ENCODE assay signal across 31 cellular contexts in the genomic region with DNA sequence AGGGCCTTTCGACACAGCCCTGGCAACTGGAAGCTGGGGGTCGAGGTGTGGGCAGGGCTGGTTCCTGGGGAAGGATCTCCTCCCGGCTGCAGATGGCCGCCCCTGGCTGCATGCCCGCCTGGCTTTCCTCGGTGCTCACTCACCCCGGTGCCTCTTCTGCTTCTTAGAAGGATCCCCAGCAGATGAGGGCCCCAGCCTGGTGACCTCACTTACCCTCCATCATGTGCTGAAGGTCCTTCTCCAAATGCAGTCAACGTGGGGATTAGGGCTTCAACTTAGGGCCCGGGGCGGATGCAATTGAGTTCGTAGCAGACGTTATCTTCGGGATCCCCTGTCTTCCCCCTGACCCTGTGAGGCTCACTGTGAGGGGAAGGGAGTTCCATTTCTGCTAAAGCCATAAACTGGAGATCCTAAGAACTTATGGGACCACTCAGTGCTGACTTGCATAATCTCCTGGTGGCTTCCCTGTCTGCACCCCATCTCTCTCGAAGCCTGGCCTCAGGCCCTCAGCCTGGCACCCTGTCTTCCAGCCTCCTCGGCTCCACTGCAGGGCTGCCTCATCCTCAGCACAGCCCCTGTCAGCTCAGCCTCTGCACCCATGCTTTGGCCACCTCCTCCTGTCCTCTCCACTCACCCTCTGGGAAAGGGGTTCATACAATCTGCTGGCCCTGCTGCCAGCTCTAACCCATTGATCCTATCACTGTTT.
DNase-seq lines count a peak whose midpoint lies in the region; ATAC-seq and TF ChIP-seq lines count a peak whose summit lies in the region.
"Had no signal": no experiment of that assay in that cellular context is flagged by ENCODE, and none has a peak within 500 bp of the region (broad histone marks: within the 10 kb centered on the region; RNA-seq: fewer than 3 reads in every experiment).

No MANE protein-coding gene starts in this region.

- no peak overlapping the region for H2BK15ac ChIP-seq in neuronal stem cell (ENCODE audit: low read length)

- peaks cover 7% of the 10 kb centered on the region for H3K27me3 Mint-ChIP-seq in brain

- H3K23ac ChIP-seq in neuronal stem cell (ENCODE audit: low read depth, low read length, poor library complexity), result no peak overlapping the region

- no peaks in the 10 kb centered on the region for H3K27me3 ChIP-seq in neuronal stem cell (ENCODE audit: control insufficient read depth in 3 of 3, insufficient read depth in 3 of 3, low read depth in 1 of 3, low read length in 3 of 3)
- H3K27me3 ChIP-seq: gastroesophageal sphincter, pancreas, SJCRH30, transverse colon had no signal

- H3K4me3 ChIP-seq in AG09309 (ENCODE audit: control insufficient read depth, low read depth, low read length) (peak overlapping the region; percentile 65), neuronal stem cell (ENCODE audit: low read length in 2 of 2) (peak overlapping the region in 1 of 2 donors; percentile 37)
- H3K4me3 ChIP-seq: gastroesophageal sphincter, HAP-1, left ventricle myocardium inferior, pancreas, SJCRH30, transverse colon had no signal

- H3K14ac ChIP-seq in neuronal stem cell (ENCODE audit: low read length), result peak overlapping the region; percentile 1

- peaks cover 3 to 14% of the 10 kb centered on the region in 2 donors for H3K4me1 ChIP-seq in neuronal stem cell (ENCODE audit: control insufficient read depth in 2 of 2, insufficient read depth in 1 of 2, low read depth in 1 of 2, low read length in 2 of 2)
- H3K4me1 ChIP-seq: HAP-1, pancreas had no signal

- no peaks in the 10 kb centered on the region for H3K36me3 Mint-ChIP-seq in brain
- H3K36me3 Mint-ChIP-seq: activated naive CD4-positive, alpha-beta T cell treated with anti-CD3 and anti-CD28 coated beads, Interleukin-2, amount 50 U/mL, for 24 hours; CD14-positive monocyte; natural killer cell; T-cell had no signal

- no peak overlapping the region for H3K4me2 ChIP-seq in neuronal stem cell (ENCODE audit: insufficient read depth, low read length, poor library complexity, severe bottlenecking)

- H3K27ac Mint-ChIP-seq in brain, result peak overlapping the region in 3 of 5 experiments; percentile 2 to 25 (median 16)
- H3K27ac Mint-ChIP-seq: activated naive CD4-positive, alpha-beta T cell treated with anti-CD3 and anti-CD28 coated beads, Interleukin-2, amount 50 U/mL, for 24 hours; activated T-helper 2 cell treated with anti-CD3 and anti-CD28 coated beads, Interferon-gamma antibody, Interleukin-2, Interleukin-4, amounts not matched to agents 10 μg/mL and 5 μg/mL and 100 μg/mL, durations not matched to agents 14 hours and 24 hours and 36 hours; CD14-positive monocyte; natural killer cell; T-cell had no signal

- H2BK120ac ChIP-seq in neuronal stem cell (ENCODE audit: low read depth, low read length), result no peak overlapping the region

- WGBS in neuronal stem cell (ENCODE audit: extremely low coverage in 2 of 2, insufficient read length in 2 of 2, insufficient replicate concordance in 1 of 2), 2 donors, result no CpG with 5 or more reads among the region's 15 CpGs

- no peak overlapping the region for H2AFZ ChIP-seq in neuronal stem cell (ENCODE audit: low read length)

- no peaks in the 10 kb centered on the region for H3K36me3 ChIP-seq in neuronal stem cell (replicated peaks in 1 of 2; ENCODE audit: control insufficient read depth in 2 of 2, insufficient read depth in 2 of 2, low read length in 2 of 2)
- H3K36me3 ChIP-seq: gastroesophageal sphincter, HAP-1, left ventricle myocardium inferior, pancreas, SJCRH30, transverse colon had no signal

- H3K18ac ChIP-seq in neuronal stem cell (ENCODE audit: low read length), result peak overlapping the region; percentile 66

- peaks cover 65% of the 10 kb centered on the region for H3K4me1 Mint-ChIP-seq in brain
- H3K4me1 Mint-ChIP-seq: activated naive CD4-positive, alpha-beta T cell treated with anti-CD3 and anti-CD28 coated beads, Interleukin-2, amount 50 U/mL, for 24 hours; central memory CD8-positive, alpha-beta T cell; natural killer cell; T-cell had no signal

- no peak overlapping the region for H4K91ac ChIP-seq in neuronal stem cell (ENCODE audit: low read depth, low read length, poor library complexity)

- TF ChIP-seq CTCF in AG09309 (IDR thresholded peaks at IDR 0.05; ENCODE audit: control insufficient read depth, insufficient read depth, low read depth, low read length, missing control alignments) (no peak), GM13977 (IDR thresholded peaks at IDR 0.05; ENCODE audit: extremely low read depth, insufficient read depth, missing control alignments) (no peak), brain (conservative IDR thresholded peaks at IDR 0.05) (no peak)

- no peak overlapping the region for H3K4ac ChIP-seq in neuronal stem cell (ENCODE audit: low read length)

- H3K4me3 Mint-ChIP-seq in brain, result no peak overlapping the region
- H3K4me3 Mint-ChIP-seq: activated naive CD4-positive, alpha-beta T cell treated with anti-CD3 and anti-CD28 coated beads, Interleukin-2, amount 50 U/mL, for 24 hours; CD14-positive monocyte; central memory CD8-positive, alpha-beta T cell; natural killer cell; T-cell had no signal

- H3K9me3 Mint-ChIP-seq in brain, result peaks cover 0 to 5% (median 0%) of the 10 kb centered on the region in 5 experiments
- H3K9me3 Mint-ChIP-seq: activated naive CD4-positive, alpha-beta T cell treated with anti-CD3 and anti-CD28 coated beads, Interleukin-2, amount 50 U/mL, for 24 hours; activated T-helper 2 cell treated with anti-CD3 and anti-CD28 coated beads, Interferon-gamma antibody, Interleukin-2, Interleukin-4, amounts not matched to agents 10 μg/mL and 5 μg/mL and 100 μg/mL, durations not matched to agents 14 hours and 24 hours and 36 hours; central memory CD8-positive, alpha-beta T cell; natural killer cell; T-cell had no signal

- DNase-seq in AG09309 (ENCODE audit: low read depth), result no peak
- DNase-seq in GM13977 (ENCODE audit: low spot score), result peak; percentile 12
- no peak for DNase-seq in neuronal stem cell (ENCODE audit: low spot score)
- no peak for DNase-seq in NCI-H187 (lab: John Stamatoyannopoulos, UW)
- DNase-seq: activated CD4-positive, alpha-beta T cell treated with anti-CD3 and anti-CD28 coated beads, Interleukin-2, amount 50 U/mL, for 4 hours; activated CD4-positive, CD25-positive, alpha-beta regulatory T cell; aorta; DMS79 treated with DMSO at 0.1 percent for 48 hours; hippocampal formation; Kasumi-1; left ventricle myocardium inferior; midbrain; natural killer cell; NCI-H1092; NCI-H187 treated with DMSO at 0.1 percent for 48 hours; NCI-H526 treated with DMSO at 0.1 percent for 48 hours; pancreas; SJCRH30; stimulated activated CD4-positive, alpha-beta T cell treated with anti-CD3 and anti-CD28 coated beads, Interleukin-2, amount 100 ng/mL, for 24 hours; T-cell; transverse colon had no signal

- no peak overlapping the region for H3K27ac ChIP-seq in neuronal stem cell (replicated peaks; ENCODE audit: low read length)
- H3K27ac ChIP-seq: HL-60, left ventricle myocardium inferior, pancreas, SJCRH30, transverse colon had no signal

- H3K79me1 ChIP-seq in neuronal stem cell (ENCODE audit: low read depth, low read length), result no peaks in the 10 kb centered on the region

- H3K9ac ChIP-seq in neuronal stem cell (ENCODE audit: low read depth, low read length, poor library complexity), result no peak overlapping the region

- H2BK12ac ChIP-seq in neuronal stem cell (ENCODE audit: low read length), result no peak overlapping the region

- no peak overlapping the region for H2BK5ac ChIP-seq in neuronal stem cell (ENCODE audit: low read length)

- in situ Hi-C loops in GM13977 (cut with MboI; ENCODE audit: low pct_unique_long_range_greater_than_20kb, low sequenced_read_pairs, unreplicated experiment), result no loop called here

- ATAC-seq in HG03469 (IDR thresholded peaks at IDR 0.05; ENCODE audit: unreplicated experiment), result no peak
- ATAC-seq in HG02884 (IDR thresholded peaks at IDR 0.05; ENCODE audit: unreplicated experiment), result no peak
- ATAC-seq: gastroesophageal sphincter, natural killer cell, pancreas, T-cell had no signal

- H3K9me3 ChIP-seq in neuronal stem cell (replicated peaks in 1 of 2; ENCODE audit: control insufficient read depth in 2 of 2, insufficient read depth in 1 of 2, low read depth in 1 of 2, low read length in 2 of 2), result no peaks in the 10 kb centered on the region
- H3K9me3 ChIP-seq: gastroesophageal sphincter, HAP-1, left ventricle myocardium inferior, pancreas, transverse colon had no signal

- no peak overlapping the region for H4K8ac ChIP-seq in neuronal stem cell (ENCODE audit: low read depth, low read length)

- H2AK5ac ChIP-seq in neuronal stem cell (ENCODE audit: low read depth, low read length), result no peak overlapping the region
